1 cellular context compared by ENCODE assay signal in genomic region chr4:37653601-37654000, GRCh38.
TF ChIP-seq lines count a peak whose summit lies in the region.

No MANE protein-coding gene starts in this region.

TF ChIP-seq in endothelial cell of umbilical vein, 7 proteins besides CTCF, POLR2A, EP300 and RAD21:
- no peak for TF ChIP-seq EZH2 (IDR thresholded peaks at IDR 0.05; ENCODE audit: borderline replicate concordance, low read depth, low read length, severe bottlenecking)
- TF ChIP-seq MYC (IDR thresholded peaks at IDR 0.05; ENCODE audit: low read depth, low read length): no peak
- TF ChIP-seq FOS (IDR thresholded peaks at IDR 0.05; ENCODE audit: borderline replicate concordance, insufficient read depth, low read length): no peak
- no peak for TF ChIP-seq POLR2AphosphoS5 (IDR thresholded peaks at IDR 0.05; ENCODE audit: insufficient read depth, low read depth, low read length)
- TF ChIP-seq GATA2 (IDR thresholded peaks at IDR 0.05; ENCODE audit: insufficient read depth, insufficient read length, low read depth, low read length): no peak
- TF ChIP-seq MAX (IDR thresholded peaks at IDR 0.05; ENCODE audit: insufficient read depth, insufficient read length): no peak
- no peak for TF ChIP-seq JUN (IDR thresholded peaks at IDR 0.05; ENCODE audit: borderline replicate concordance, insufficient read depth, insufficient read length, low read depth)
